In genomic region chr9:107755267-107755666, GRCh38 we compare ENCODE assay signal across 2 cellular contexts.
TF ChIP-seq lines count a peak whose summit lies in the region.

No MANE protein-coding gene starts in this region.

TF ChIP-seq in HCT116, 20 proteins besides CTCF, POLR2A, EP300 and RAD21 (continued from another document):
- TF ChIP-seq ZBTB33 (IDR thresholded peaks at IDR 0.05; ENCODE audit: extremely low read depth, insufficient replicate concordance, low read length), result no peak
- TF ChIP-seq YY1 (IDR thresholded peaks at IDR 0.05; ENCODE audit: extremely low read depth, insufficient replicate concordance, low read depth, low read length), result peak; percentile 74
- no peak for TF ChIP-seq SRF (IDR thresholded peaks at IDR 0.05; ENCODE audit: low read depth)
- TF ChIP-seq POLR2AphosphoS5 (IDR thresholded peaks at IDR 0.05; ENCODE audit: low read depth, low read length), result peak; percentile 48; the same call in 1 of the 2 replicates
- no peak for TF ChIP-seq ATF3 (IDR thresholded peaks at IDR 0.05)
- peak; percentile 69 for TF ChIP-seq TCF7L2 (IDR thresholded peaks at IDR 0.05; ENCODE audit: borderline replicate concordance, extremely low read depth, insufficient read depth, insufficient read length)
- no peak for TF ChIP-seq REST (IDR thresholded peaks at IDR 0.05; ENCODE audit: low read depth)
- TF ChIP-seq CBX3 (IDR thresholded peaks at IDR 0.05; ENCODE audit: low read depth), result no peak

TF ChIP-seq in SK-N-SH, 30 proteins besides CTCF, POLR2A, EP300 and RAD21 (continued from another document):
- no peak for TF ChIP-seq ZBTB33 (IDR thresholded peaks at IDR 0.05; ENCODE audit: borderline replicate concordance, low read depth)
- peak; percentile 20; the same call in 1 of the 2 replicates for TF ChIP-seq YY1 (IDR thresholded peaks at IDR 0.05; ENCODE audit: low read depth)
- TF ChIP-seq USF2 (IDR thresholded peaks at IDR 0.05; ENCODE audit: borderline replicate concordance, low read depth, low read length), result no peak
- TF ChIP-seq NRF1 (IDR thresholded peaks at IDR 0.05; ENCODE audit: low read depth, low read length), result no peak
- peak; percentile 51; the same call in 1 of the 2 replicates for TF ChIP-seq TEAD4 (IDR thresholded peaks at IDR 0.05; ENCODE audit: borderline replicate concordance, insufficient read depth)
- no peak for TF ChIP-seq RFX5 (IDR thresholded peaks at IDR 0.05; ENCODE audit: low read length)
- no peak for TF ChIP-seq FOXM1 (IDR thresholded peaks at IDR 0.05; ENCODE audit: low read depth)
- TF ChIP-seq TCF12 (IDR thresholded peaks at IDR 0.05), result peak; percentile 71
- no peak for TF ChIP-seq EZH2phosphoT487 (IDR thresholded peaks at IDR 0.05; ENCODE audit: borderline replicate concordance, low read depth)
- TF ChIP-seq MXI1 (IDR thresholded peaks at IDR 0.05; ENCODE audit: low read depth, low read length), result no peak
- TF ChIP-seq SMC3 (IDR thresholded peaks at IDR 0.05; ENCODE audit: low read depth, low read length), result no peak
- peak; percentile 78 for TF ChIP-seq RXRA (IDR thresholded peaks at IDR 0.05; ENCODE audit: borderline replicate concordance, low read depth)
- peak; percentile 74 for TF ChIP-seq MAX (IDR thresholded peaks at IDR 0.05; ENCODE audit: low read depth)
- 0 out of 2 replicates have a peak, but pooled peaks have one; percentile 29 for TF ChIP-seq ELF1 (IDR thresholded peaks at IDR 0.05)
- TF ChIP-seq REST (IDR thresholded peaks at IDR 0.05; ENCODE audit: low read depth, low read length), result no peak
- no peak for TF ChIP-seq FOXJ3 (CRISPR knock-in tag; IDR thresholded peaks at IDR 0.05)
- TF ChIP-seq RCOR1 (IDR thresholded peaks at IDR 0.05; ENCODE audit: low read length), result no peak
- no peak for TF ChIP-seq GATA2 (CRISPR knock-in tag; IDR thresholded peaks at IDR 0.05)
- TF ChIP-seq SIN3A (IDR thresholded peaks at IDR 0.05; ENCODE audit: borderline replicate concordance, low read depth, low read length), result no peak
- TF ChIP-seq IRF3 (IDR thresholded peaks at IDR 0.05; ENCODE audit: low read depth, low read length), result no peak
- peak; percentile 80 for TF ChIP-seq FOSL2 (IDR thresholded peaks at IDR 0.05; ENCODE audit: borderline replicate concordance, low read depth)
- peak; percentile 13; the same call in 1 of the 2 replicates for TF ChIP-seq NFIC (IDR thresholded peaks at IDR 0.05; ENCODE audit: borderline replicate concordance)
- peak; percentile 17; the same call in 1 of the 2 replicates for TF ChIP-seq USF1 (IDR thresholded peaks at IDR 0.05; ENCODE audit: borderline replicate concordance, low read depth)
- TF ChIP-seq JUND (IDR thresholded peaks at IDR 0.05), result peak; percentile 84
- TF ChIP-seq CHD2 (IDR thresholded peaks at IDR 0.05; ENCODE audit: low read length, partially characterized antibody), result no peak
